In the genomic region with DNA sequence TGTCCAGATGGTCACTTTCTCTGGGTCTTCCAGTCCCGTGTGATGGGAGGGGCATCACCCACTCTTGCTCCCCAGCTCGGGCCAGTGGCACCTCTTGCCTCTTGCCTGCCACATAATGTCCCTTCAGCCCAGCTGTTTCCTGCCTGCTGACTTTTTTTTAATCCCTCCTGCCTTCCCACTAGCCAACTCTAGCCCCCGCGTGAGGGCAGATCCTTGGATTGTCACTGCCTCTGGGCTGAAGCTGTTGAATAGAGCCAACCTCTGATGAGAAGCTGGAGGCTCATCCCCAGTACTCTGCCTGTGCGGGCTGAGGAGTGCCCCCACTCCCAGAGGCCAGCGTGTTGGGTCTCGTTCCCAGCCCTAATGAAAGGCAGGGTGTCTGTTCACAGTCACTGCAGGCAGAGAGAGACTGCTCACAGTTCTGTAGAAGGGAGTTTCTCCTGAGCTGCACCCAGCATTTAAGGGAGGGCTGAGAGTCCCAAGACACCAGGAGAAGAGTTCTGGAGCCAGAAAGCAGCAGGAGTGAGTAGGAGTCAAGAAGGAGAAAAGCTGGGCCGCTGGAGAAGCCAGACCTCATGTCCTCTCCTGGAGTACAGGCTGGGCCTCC, we compare ENCODE assay signal across 2 cellular contexts.
TF ChIP-seq lines count a peak whose summit lies in the region.

No MANE protein-coding gene starts in this region.

TF ChIP-seq in A549, 52 proteins besides CTCF, POLR2A, EP300 and RAD21:
- TF ChIP-seq EHF (CRISPR knock-in tag; IDR thresholded peaks at IDR 0.05), result no peak
- no peak for TF ChIP-seq HOXB5 (CRISPR knock-in tag; IDR thresholded peaks at IDR 0.05)
- TF ChIP-seq POLR2AphosphoS2 (conservative IDR thresholded peaks at IDR 0.05; ENCODE audit: low read length), result no peak
- no peak for TF ChIP-seq HOXA7 (CRISPR knock-in tag; IDR thresholded peaks at IDR 0.05)
- TF ChIP-seq ESRRA (IDR thresholded peaks at IDR 0.05; ENCODE audit: borderline replicate concordance, low read length), result no peak
- TF ChIP-seq ZFP36 (IDR thresholded peaks at IDR 0.05; ENCODE audit: borderline replicate concordance, partially characterized antibody), result no peak

TF ChIP-seq in H1, 55 proteins besides CTCF, POLR2A, EP300 and RAD21:
- TF ChIP-seq TAF7 (optimal IDR thresholded peaks at IDR 0.05; ENCODE audit: borderline replicate concordance, low read depth, low read length) (no peak), GTF2F1 (IDR thresholded peaks at IDR 0.05; ENCODE audit: borderline replicate concordance, low read depth, low read length) (no peak), BACH1 (IDR thresholded peaks at IDR 0.05; ENCODE audit: low read length) (no peak), SP2 (IDR thresholded peaks at IDR 0.05; ENCODE audit: low read length) (no peak), SIX5 (IDR thresholded peaks at IDR 0.05; ENCODE audit: low read depth, low read length) (no peak), SAP30 (IDR thresholded peaks at IDR 0.05; ENCODE audit: insufficient read depth, insufficient replicate concordance, low read length) (no peak), EZH2 (IDR thresholded peaks at IDR 0.05; ENCODE audit: low read depth, low read length, severe bottlenecking) (no peak), TBP (IDR thresholded peaks at IDR 0.05; ENCODE audit: low read depth, low read length) (no peak), RXRA (IDR thresholded peaks at IDR 0.05; ENCODE audit: insufficient read depth, low read depth, low read length) (no peak)
